1 cellular context compared by ENCODE assay signal in the genomic region with DNA sequence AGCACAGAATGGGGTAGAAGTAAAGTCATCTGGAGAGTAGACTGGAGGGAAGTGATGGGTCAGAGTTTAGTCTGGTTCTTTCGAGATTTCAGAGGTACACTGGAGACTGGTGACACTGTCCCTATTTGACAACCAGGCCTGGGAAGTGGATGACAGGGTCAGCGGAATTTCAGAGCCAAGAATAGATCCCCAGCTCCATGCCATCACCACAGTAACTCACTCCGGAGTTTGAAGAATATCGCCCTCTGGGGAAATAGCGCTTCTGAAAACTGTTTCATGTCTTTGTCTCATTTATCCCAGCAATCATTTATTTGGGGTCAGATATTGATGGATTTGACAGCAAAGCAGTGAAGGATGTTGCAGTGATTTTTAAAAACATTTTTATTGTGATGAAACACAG.
TF ChIP-seq lines count a peak whose summit lies in the region.

No MANE protein-coding gene starts in this region.

TF ChIP-seq in K562, 482 proteins besides CTCF, POLR2A, EP300 and RAD21:
- TF ChIP-seq KLF1 (tag; IDR thresholded peaks at IDR 0.05) (no peak), HLTF (IDR thresholded peaks at IDR 0.05) (no peak), RBM15 (IDR thresholded peaks at IDR 0.05; ENCODE audit: insufficient read depth, low read length) (no peak), HNRNPLL (IDR thresholded peaks at IDR 0.05; ENCODE audit: low read depth, low read length, poor library complexity, severe bottlenecking) (peak; percentile 72), NFYB (IDR thresholded peaks at IDR 0.05; ENCODE audit: extremely low read depth, insufficient read length) (no peak), FOXA3 (CRISPR knock-in tag; conservative IDR thresholded peaks at IDR 0.05 in 1 of 2, IDR thresholded peaks at IDR 0.05 in 1 of 2) (no peak)
- TF ChIP-seq, protein P1, sequence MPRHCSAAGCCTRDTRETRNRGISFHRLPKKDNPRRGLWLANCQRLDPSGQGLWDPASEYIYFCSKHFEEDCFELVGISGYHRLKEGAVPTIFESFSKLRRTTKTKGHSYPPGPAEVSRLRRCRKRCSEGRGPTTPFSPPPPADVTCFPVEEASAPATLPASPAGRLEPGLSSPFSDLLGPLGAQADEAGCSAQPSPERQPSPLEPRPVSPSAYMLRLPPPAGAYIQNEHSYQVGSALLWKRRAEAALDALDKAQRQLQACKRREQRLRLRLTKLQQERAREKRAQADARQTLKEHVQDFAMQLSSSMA (CRISPR knock-in tag; IDR thresholded peaks at IDR 0.05) = no peak
